Comparison of ENCODE assay signal across 14 cellular contexts in genomic region chr18:13453714-13454113, GRCh38.
DNase-seq lines count a peak whose midpoint lies in the region; ATAC-seq and TF ChIP-seq lines count a peak whose summit lies in the region.
"Had no signal": no experiment of that assay in that cellular context is flagged by ENCODE, and none has a peak within 500 bp of the region (broad histone marks: within the 10 kb centered on the region; RNA-seq: fewer than 3 reads in every experiment).

No MANE protein-coding gene starts in this region.

- ATAC-seq in central memory CD8-positive, alpha-beta T cell (replicated peaks; ENCODE audit: extremely low read depth, poor library complexity, severe bottlenecking): peak; percentile 57
- ATAC-seq in HG03097 (IDR thresholded peaks at IDR 0.05; ENCODE audit: low FRiP score, unreplicated experiment) (no peak), GM19328 (IDR thresholded peaks at IDR 0.05; ENCODE audit: unreplicated experiment) (no peak)
- ATAC-seq in stimulated activated memory B cell treated with anti-CD40 and anti-IgM and Interleukin-4, amounts not matched to agents 10 μg/mL and 1 μg/mL and 100 μg/mL, for 72 hours: no peak
- ATAC-seq: stimulated activated effector memory CD8-positive, alpha-beta T cell treated with anti-CD3 and anti-CD28 coated beads, Interleukin-12 subunit alpha, Interleukin-12 subunit beta, amount 100 ng/mL, for 72 hours had no signal

- peaks cover 33% of the 10 kb centered on the region for H3K4me1 Mint-ChIP-seq in central memory CD8-positive, alpha-beta T cell
- H3K4me1 Mint-ChIP-seq in stimulated activated memory B cell treated with anti-CD40 and anti-IgM and Interleukin-4, amounts not matched to agents 10 μg/mL and 1 μg/mL and 100 μg/mL, for 72 hours: peaks cover 21% of the 10 kb centered on the region

- no peaks in the 10 kb centered on the region for H3K36me3 Mint-ChIP-seq in central memory CD8-positive, alpha-beta T cell (ENCODE audit: insufficient read depth)
- H3K36me3 Mint-ChIP-seq in stimulated activated memory B cell treated with anti-CD40 and anti-IgM and Interleukin-4, amounts not matched to agents 10 μg/mL and 1 μg/mL and 100 μg/mL, for 72 hours: no peaks in the 10 kb centered on the region
- H3K36me3 Mint-ChIP-seq: immature natural killer cell; stimulated activated effector memory CD8-positive, alpha-beta T cell treated with anti-CD3 and anti-CD28 coated beads, Interleukin-12 subunit alpha, Interleukin-12 subunit beta, amount 100 ng/mL, for 72 hours had no signal

- H3K27me3 Mint-ChIP-seq in central memory CD8-positive, alpha-beta T cell: no peaks in the 10 kb centered on the region
- H3K27me3 Mint-ChIP-seq in stimulated activated memory B cell treated with anti-CD40 and anti-IgM and Interleukin-4, amounts not matched to agents 10 μg/mL and 1 μg/mL and 100 μg/mL, for 72 hours: peaks cover 76% of the 10 kb centered on the region

- no peak for TF ChIP-seq CTCF in AG10803 (conservative IDR thresholded peaks at IDR 0.05; ENCODE audit: low read length)
- no peak for TF ChIP-seq CTCF in liver (IDR thresholded peaks at IDR 0.05; ENCODE audit: low read depth, low read length, missing input control)

- H3K27ac Mint-ChIP-seq in central memory CD8-positive, alpha-beta T cell (ENCODE audit: low read depth): no peak overlapping the region
- no peak overlapping the region for H3K27ac Mint-ChIP-seq in stimulated activated memory B cell treated with anti-CD40 and anti-IgM and Interleukin-4, amounts not matched to agents 10 μg/mL and 1 μg/mL and 100 μg/mL, for 72 hours
- H3K27ac Mint-ChIP-seq: immature natural killer cell; stimulated activated effector memory CD8-positive, alpha-beta T cell treated with anti-CD3 and anti-CD28 coated beads, Interleukin-12 subunit alpha, Interleukin-12 subunit beta, amount 100 ng/mL, for 72 hours had no signal

- peak; percentile 72 for DNase-seq in AG10803 (ENCODE audit: low read depth)
- DNase-seq in Jurkat, Clone E6-1 (ENCODE audit: low read depth, low spot score): peak; percentile 80
- DNase-seq in central memory CD8-positive, alpha-beta T cell (ENCODE audit: low spot score in 2 of 2): no peak
- DNase-seq in stimulated activated CD4-positive, alpha-beta T cell treated with anti-CD3 and anti-CD28 coated beads, Interleukin-2, amount 100 ng/mL, for 48 hours: no peak
- DNase-seq: colonic mucosa, immature natural killer cell, NCI-H1436, SK-N-SH had no signal

- H3K27me3 ChIP-seq in liver (ENCODE audit: control insufficient read depth in 4 of 4, insufficient read depth in 4 of 4, low read length in 3 of 4): no peaks in the 10 kb centered on the region
- H3K27me3 ChIP-seq: colonic mucosa had no signal

- peak overlapping the region; percentile 31 for H3K4me3 Mint-ChIP-seq in central memory CD8-positive, alpha-beta T cell
- H3K4me3 Mint-ChIP-seq in stimulated activated memory B cell treated with anti-CD40 and anti-IgM and Interleukin-4, amounts not matched to agents 10 μg/mL and 1 μg/mL and 100 μg/mL, for 72 hours: no peak overlapping the region
- H3K4me3 Mint-ChIP-seq: immature natural killer cell; stimulated activated effector memory CD8-positive, alpha-beta T cell treated with anti-CD3 and anti-CD28 coated beads, Interleukin-12 subunit alpha, Interleukin-12 subunit beta, amount 100 ng/mL, for 72 hours had no signal

- TF ChIP-seq RAD21 in liver (IDR thresholded peaks at IDR 0.05): no peak

- peaks cover 6 to 36% (median 21%) of the 10 kb centered on the region in 4 donors for H3K4me1 ChIP-seq in liver (ENCODE audit: control insufficient read depth in 4 of 4, insufficient read depth in 4 of 4, low read length in 3 of 4)
- H3K4me1 ChIP-seq: colonic mucosa had no signal

- no peaks in the 10 kb centered on the region for H3K9me3 ChIP-seq in liver (ENCODE audit: control insufficient read depth in 4 of 4, low read length in 3 of 4)
- H3K9me3 ChIP-seq: colonic mucosa, SK-N-SH had no signal

- H3K27ac ChIP-seq in liver (ENCODE audit: low read depth in 1 of 2, low read length in 2 of 2): peak overlapping the region; percentile 21 to 54
- H3K27ac ChIP-seq: colonic mucosa, KMS-11 had no signal

- H3K9me3 Mint-ChIP-seq in central memory CD8-positive, alpha-beta T cell: no peaks in the 10 kb centered on the region
- H3K9me3 Mint-ChIP-seq in stimulated activated memory B cell treated with anti-CD40 and anti-IgM and Interleukin-4, amounts not matched to agents 10 μg/mL and 1 μg/mL and 100 μg/mL, for 72 hours: peaks cover 4% of the 10 kb centered on the region
- H3K9me3 Mint-ChIP-seq: immature natural killer cell; stimulated activated effector memory CD8-positive, alpha-beta T cell treated with anti-CD3 and anti-CD28 coated beads, Interleukin-12 subunit alpha, Interleukin-12 subunit beta, amount 100 ng/mL, for 72 hours had no signal

- 90% methylated on average over 18 of the region's 18 CpGs for WGBS in liver

- H3K9ac ChIP-seq in liver (ENCODE audit: low read depth in 1 of 2, low read length in 2 of 2): no peak overlapping the region
- H3K9ac ChIP-seq: KMS-11, SK-N-SH had no signal

- no peaks in the 10 kb centered on the region for H3K36me3 ChIP-seq in liver (ENCODE audit: control insufficient read depth in 4 of 4, insufficient read depth in 3 of 4, low read depth in 1 of 4, low read length in 3 of 4)
- H3K36me3 ChIP-seq: colonic mucosa had no signal

- H3K4me3 ChIP-seq in AG10803 (ENCODE audit: low read length) (peak overlapping the region; percentile 24; the same call in 1 of the 2 replicates), liver (ENCODE audit: low read depth in 1 of 3, low read length in 3 of 3) (no peak overlapping the region)
- peak overlapping the region; percentile 38 for H3K4me3 ChIP-seq in Jurkat, Clone E6-1 (ENCODE audit: low read length)
- H3K4me3 ChIP-seq: colonic mucosa had no signal

TF ChIP-seq in liver, 16 proteins besides CTCF, POLR2A, EP300 and RAD21:
- TF ChIP-seq REST (IDR thresholded peaks at IDR 0.05): no peak
- no peak for TF ChIP-seq TAF1 (conservative IDR thresholded peaks at IDR 0.05)
- TF ChIP-seq MAX (IDR thresholded peaks at IDR 0.05): no peak
- no peak for TF ChIP-seq ATF3 (IDR thresholded peaks at IDR 0.05)
- TF ChIP-seq YY1 (IDR thresholded peaks at IDR 0.05): no peak
- TF ChIP-seq NR2F2 (IDR thresholded peaks at IDR 0.05): no peak
- TF ChIP-seq HNF4G (IDR thresholded peaks at IDR 0.05): no peak
- TF ChIP-seq SP1 (IDR thresholded peaks at IDR 0.05): no peak
- TF ChIP-seq RXRA (IDR thresholded peaks at IDR 0.05): no peak
- no peak for TF ChIP-seq ZBTB33 (IDR thresholded peaks at IDR 0.05)
- no peak for TF ChIP-seq JUND (IDR thresholded peaks at IDR 0.05)
- no peak for TF ChIP-seq EGR1 (IDR thresholded peaks at IDR 0.05; ENCODE audit: low read depth in 2 of 2)
- TF ChIP-seq FOXA2 (IDR thresholded peaks at IDR 0.05): no peak
- TF ChIP-seq FOXA1 (IDR thresholded peaks at IDR 0.05): no peak
- TF ChIP-seq GABPA (IDR thresholded peaks at IDR 0.05 in 1 of 2, conservative IDR thresholded peaks at IDR 0.05 in 1 of 2): no peak
- TF ChIP-seq HNF4A (conservative IDR thresholded peaks at IDR 0.05): no peak

Comparison
In these comparisons a context has a peak if more than half of its experiments do, and no peak if none do; other contexts are left out.
1. DNase-seq: peak in AG10803 (single experiment) and Jurkat, Clone E6-1 (single experiment); none in central memory CD8-positive, alpha-beta T cell (0 of 2) and stimulated activated CD4-positive, alpha-beta T cell treated with anti-CD3 and anti-CD28 coated beads, Interleukin-2, amount 100 ng/mL, for 48 hours (0 of 2).
2. H3K4me3 ChIP-seq: peak in AG10803 (single experiment) and Jurkat, Clone E6-1 (single experiment); none in liver (0 of 3).